12 cellular contexts compared by ENCODE assay signal in genomic region chr19:4717191-4717965, GRCh38. TPM values are rescaled to one million over a fixed set of nuclear protein-coding genes. Genes with fewer than 3 reads are reported as not detected.
A peak's percentile ranks its signal among the peaks of the same experiment; 100 is the strongest.
DNase-seq lines count a peak whose midpoint lies in the region; ATAC-seq and TF ChIP-seq lines count a peak whose summit lies in the region.
"Had no signal": no experiment of that assay in that cellular context is flagged by ENCODE, and none has a peak within 500 bp of the region (broad histone marks: within the 10 kb centered on the region; RNA-seq: fewer than 3 reads in every experiment).

No MANE protein-coding gene starts in this region.

- H3K27me3 Mint-ChIP-seq in activated T-helper 1 cell treated with anti-CD3 and anti-CD28 coated beads, Interleukin-12 subunit alpha, Interleukin-12 subunit beta, Interleukin-2, Interleukin-4 antibody, amounts not matched to agents 30 ng/mL and 10 ng/mL and 1 ng/mL, durations not matched to agents 14 hours and 24 hours and 36 hours (ENCODE audit: insufficient read depth), result no peaks in the 10 kb centered on the region
- H3K27me3 Mint-ChIP-seq: T-helper 17 cell had no signal

- H3K9me3 Mint-ChIP-seq in activated T-helper 1 cell treated with anti-CD3 and anti-CD28 coated beads, Interleukin-12 subunit alpha, Interleukin-12 subunit beta, Interleukin-2, Interleukin-4 antibody, amounts not matched to agents 30 ng/mL and 10 ng/mL and 1 ng/mL, durations not matched to agents 14 hours and 24 hours and 36 hours, result no peaks in the 10 kb centered on the region

- no peak for TF ChIP-seq RAD21 in liver (IDR thresholded peaks at IDR 0.05)

- intact Hi-C loops in Right ventricle myocardium inferior (cut with DNase I) (no loop called here), heart right ventricle (cut with DNase I) (no loop called here)
- intact Hi-C loops in activated T-helper 1 cell treated with anti-CD3 and anti-CD28 coated beads, Interleukin-12 subunit alpha, Interleukin-12 subunit beta, Interleukin-2, Interleukin-4 antibody, amounts not matched to agents 30 ng/mL and 10 ng/mL and 1 ng/mL, durations not matched to agents 14 hours and 24 hours and 36 hours (cut with micrococcal nuclease), result no loop called here

- H3K36me3 ChIP-seq in heart right ventricle, result peaks cover 0 to 98% (median 39%) of the 10 kb centered on the region in 9 donors
- peaks cover 52% of the 10 kb centered on the region for H3K36me3 ChIP-seq in brain microvascular endothelial cell (replicated peaks)
- H3K36me3 ChIP-seq in liver (ENCODE audit: control insufficient read depth in 4 of 4, insufficient read depth in 3 of 4, low read depth in 1 of 4, low read length in 3 of 4), result peaks cover 14 to 28% (median 23%) of the 10 kb centered on the region in 4 donors

- TF ChIP-seq CTCF in heart right ventricle (IDR thresholded peaks at IDR 0.05), result no peak
- no peak for TF ChIP-seq CTCF in brain microvascular endothelial cell (IDR thresholded peaks at IDR 0.05; ENCODE audit: low read depth, low read length, missing control alignments)
- no peak for TF ChIP-seq CTCF in liver (IDR thresholded peaks at IDR 0.05; ENCODE audit: low read depth, low read length, missing input control)

- peaks cover 12% of the 10 kb centered on the region for H3K4me1 Mint-ChIP-seq in activated T-helper 1 cell treated with anti-CD3 and anti-CD28 coated beads, Interleukin-12 subunit alpha, Interleukin-12 subunit beta, Interleukin-2, Interleukin-4 antibody, amounts not matched to agents 30 ng/mL and 10 ng/mL and 1 ng/mL, durations not matched to agents 14 hours and 24 hours and 36 hours (ENCODE audit: low read depth)

- ATAC-seq in Right ventricle myocardium inferior, result no peak
- ATAC-seq in heart right ventricle, result no peak
- ATAC-seq in HG02642 (IDR thresholded peaks at IDR 0.05; ENCODE audit: poor library complexity, unreplicated experiment), result no peak
- ATAC-seq: T-helper 17 cell had no signal

- peaks cover 9 to 52% (median 34%) of the 10 kb centered on the region in 9 donors for H3K4me1 ChIP-seq in heart right ventricle
- peaks cover 18 to 92% (median 80%) of the 10 kb centered on the region in 4 donors for H3K4me1 ChIP-seq in liver (ENCODE audit: control insufficient read depth in 4 of 4, insufficient read depth in 4 of 4, low read length in 3 of 4)
- H3K4me1 ChIP-seq: parathyroid adenoma had no signal

- H3K36me3 Mint-ChIP-seq in activated T-helper 1 cell treated with anti-CD3 and anti-CD28 coated beads, Interleukin-12 subunit alpha, Interleukin-12 subunit beta, Interleukin-2, Interleukin-4 antibody, amounts not matched to agents 30 ng/mL and 10 ng/mL and 1 ng/mL, durations not matched to agents 14 hours and 24 hours and 36 hours (ENCODE audit: low read depth), result peaks cover 24% of the 10 kb centered on the region

- no peak overlapping the region for H3K27ac Mint-ChIP-seq in activated T-helper 1 cell treated with anti-CD3 and anti-CD28 coated beads, Interleukin-12 subunit alpha, Interleukin-12 subunit beta, Interleukin-2, Interleukin-4 antibody, amounts not matched to agents 30 ng/mL and 10 ng/mL and 1 ng/mL, durations not matched to agents 14 hours and 24 hours and 36 hours
- H3K27ac Mint-ChIP-seq: T-helper 17 cell had no signal

- H3K4me3 Mint-ChIP-seq in activated T-helper 1 cell treated with anti-CD3 and anti-CD28 coated beads, Interleukin-12 subunit alpha, Interleukin-12 subunit beta, Interleukin-2, Interleukin-4 antibody, amounts not matched to agents 30 ng/mL and 10 ng/mL and 1 ng/mL, durations not matched to agents 14 hours and 24 hours and 36 hours, result no peak overlapping the region
- H3K4me3 Mint-ChIP-seq: T-helper 17 cell had no signal

- in situ Hi-C loops in brain microvascular endothelial cell (cut with HindIII; ENCODE audit: low pct_ligation_motif_present, low sequenced_read_pairs), result no loop called here

- H3K9me3 ChIP-seq in heart right ventricle (no peaks in the 10 kb centered on the region), liver (ENCODE audit: control insufficient read depth in 4 of 4, low read length in 3 of 4) (no peaks in the 10 kb centered on the region)

- peak overlapping the region in 2 of 10 donors; percentile 4 to 20 for H3K27ac ChIP-seq in heart right ventricle
- H3K27ac ChIP-seq in brain microvascular endothelial cell, result peak overlapping the region; percentile 92
- peak overlapping the region; percentile 25 to 51 for H3K27ac ChIP-seq in liver (ENCODE audit: low read depth in 1 of 2, low read length in 2 of 2)
- H3K27ac ChIP-seq: parathyroid adenoma had no signal

- WGBS in heart right ventricle, 2 donors, result 70 to 73% methylated on average over 23 of the region's 23 CpGs
- WGBS in liver, result 53% methylated on average over 23 of the region's 23 CpGs

- H3K27me3 ChIP-seq in heart right ventricle (no peaks in the 10 kb centered on the region), brain microvascular endothelial cell (replicated peaks) (no peaks in the 10 kb centered on the region), liver (ENCODE audit: control insufficient read depth in 4 of 4, insufficient read depth in 4 of 4, low read length in 3 of 4) (no peaks in the 10 kb centered on the region)

- no peak overlapping the region for H3K9ac ChIP-seq in liver (ENCODE audit: low read depth in 1 of 2, low read length in 2 of 2)
- H3K9ac ChIP-seq: parathyroid adenoma had no signal

- peak; percentile 32 for DNase-seq in Right ventricle myocardium inferior (ENCODE audit: missing footprints)
- no peak for DNase-seq in heart right ventricle
- peak; percentile 92 for DNase-seq in brain microvascular endothelial cell
- DNase-seq in inferior parietal cortex (ENCODE audit: extremely low spot score), result no peak
- no peak for DNase-seq in NCI-H1092 treated with DMSO at 0.1 percent for 48 hours (lab: John Stamatoyannopoulos, UW)
- no peak for DNase-seq in activated T-helper 1 cell treated with anti-CD3 and anti-CD28 coated beads, Interleukin-12 subunit alpha, Interleukin-12 subunit beta, Interleukin-2, Interleukin-4 antibody, amounts not matched to agents 30 ng/mL and 10 ng/mL and 1 ng/mL, durations not matched to agents 14 hours and 24 hours and 36 hours (ENCODE audit: low spot score)
- DNase-seq: kidney, NCI-H446 treated with DMSO at 0.1 percent for 48 hours, T-helper 17 cell had no signal

- H3K4me3 ChIP-seq in heart right ventricle, result no peak overlapping the region
- peak overlapping the region; percentile 31 for H3K4me3 ChIP-seq in brain microvascular endothelial cell (ENCODE audit: low read depth, low read length)
- no peak overlapping the region for H3K4me3 ChIP-seq in liver (ENCODE audit: low read depth in 1 of 3, low read length in 3 of 3)

TF ChIP-seq in liver, 16 proteins besides CTCF, POLR2A, EP300 and RAD21:
- TF ChIP-seq RXRA (IDR thresholded peaks at IDR 0.05), result peak in 1 of 2 donors; percentile 8
- no peak for TF ChIP-seq JUND (IDR thresholded peaks at IDR 0.05)

RNA-seq across cellular contexts. Expression of gene DPP9, which starts 6.3 kb away (rescaled TPM):
- total RNA-seq in Right ventricle myocardium inferior, result 52.7 TPM
- 10 to 100 TPM; 34.2 to 52.2 (median 45.0) TPM for total RNA-seq in heart right ventricle
- polyA plus RNA-seq in heart right ventricle, result 10 to 100 TPM; 34.0 to 42.2 TPM
- 10 to 100 TPM; 27.3 to 74.5 TPM for total RNA-seq in liver
- 10 to 100 TPM; 20.5 to 53.4 TPM for polyA plus RNA-seq in liver
- 93.6 and 95.8 TPM in 2 replicates for total RNA-seq in activated T-helper 1 cell treated with anti-CD3 and anti-CD28 coated beads, Interleukin-12 subunit alpha, Interleukin-12 subunit beta, Interleukin-2, Interleukin-4 antibody, amounts not matched to agents 30 ng/mL and 10 ng/mL and 1 ng/mL, durations not matched to agents 14 hours and 24 hours and 36 hours

RNA-seq across cellular contexts. Expression of gene MYDGF, which starts 47.2 kb away (rescaled TPM):
- total RNA-seq in Right ventricle myocardium inferior (29.8 TPM), heart right ventricle (10 to 100 TPM; 14.2 to 48.5 (median 21.1) TPM), liver (10 to 100 TPM; 85.1 to 88.9 TPM)
- polyA plus RNA-seq in heart right ventricle (100 to 1,000 TPM in 1 of 2 donors, 10 to 100 TPM in 1; 28.2 to 211 TPM), liver (100 to 1,000 TPM; 198 to 222 TPM)
- 97.1 and 98.0 TPM in 2 replicates for total RNA-seq in activated T-helper 1 cell treated with anti-CD3 and anti-CD28 coated beads, Interleukin-12 subunit alpha, Interleukin-12 subunit beta, Interleukin-2, Interleukin-4 antibody, amounts not matched to agents 30 ng/mL and 10 ng/mL and 1 ng/mL, durations not matched to agents 14 hours and 24 hours and 36 hours

Comparison
In these comparisons a context has a peak if more than half of its experiments do, and no peak if none do; other contexts are left out.
1. DNase-seq: peak in Right ventricle myocardium inferior (single experiment) and brain microvascular endothelial cell (single experiment); none in heart right ventricle (0 of 2), inferior parietal cortex (single experiment), NCI-H1092 treated with DMSO at 0.1 percent for 48 hours (single experiment) and activated T-helper 1 cell treated with anti-CD3 and anti-CD28 coated beads, Interleukin-12 subunit alpha, Interleukin-12 subunit beta, Interleukin-2, Interleukin-4 antibody, amounts not matched to agents 30 ng/mL and 10 ng/mL and 1 ng/mL, durations not matched to agents 14 hours and 24 hours and 36 hours (single experiment).